22 cellular contexts compared by ENCODE assay signal in genomic region chr5:147179555-147180147, GRCh38. TPM values are rescaled to one million over a fixed set of nuclear protein-coding genes. Genes with fewer than 3 reads are reported as not detected.
DNase-seq lines count a peak whose midpoint lies in the region; ATAC-seq, FAIRE-seq and TF ChIP-seq lines count a peak whose summit lies in the region.
"Had no signal": no experiment of that assay in that cellular context is flagged by ENCODE, and none has a peak within 500 bp of the region (broad histone marks: within the 10 kb centered on the region; RNA-seq: fewer than 3 reads in every experiment).

No MANE protein-coding gene starts in this region.

- H3K4me2 ChIP-seq in astrocyte (ENCODE audit: low read length): no peak overlapping the region
- H3K4me2 ChIP-seq in neural cell (ENCODE audit: low read length): peak overlapping the region; percentile 49

- peak overlapping the region; percentile 35 for H3K27ac Mint-ChIP-seq in astrocyte (ENCODE audit: unreplicated experiment)
- H3K27ac Mint-ChIP-seq in activated naive CD4-positive, alpha-beta T cell treated with anti-CD3 and anti-CD28 coated beads, Interleukin-2, amount 50 U/mL, for 72 hours: no peak overlapping the region
- H3K27ac Mint-ChIP-seq: CD4-positive, CD25-positive, alpha-beta regulatory T cell; CD8-positive, alpha-beta memory T cell; HFFc6 had no signal

- H3K27me3 Mint-ChIP-seq in astrocyte (ENCODE audit: low read depth, unreplicated experiment): no peaks in the 10 kb centered on the region

- no peak overlapping the region for H3K9ac ChIP-seq in astrocyte (ENCODE audit: low read length)
- no peak overlapping the region for H3K9ac ChIP-seq in neural cell (ENCODE audit: low read length)
- H3K9ac ChIP-seq: GM23248 had no signal

- peaks cover 2% of the 10 kb centered on the region for H3K9me3 Mint-ChIP-seq in astrocyte (ENCODE audit: unreplicated experiment)
- H3K9me3 Mint-ChIP-seq in activated naive CD4-positive, alpha-beta T cell treated with anti-CD3 and anti-CD28 coated beads, Interleukin-2, amount 50 U/mL, for 72 hours: no peaks in the 10 kb centered on the region
- H3K9me3 Mint-ChIP-seq: HFFc6 had no signal

- no peaks in the 10 kb centered on the region for H3K9me2 ChIP-seq in neural cell (ENCODE audit: insufficient read depth, low read length)

- no peak overlapping the region for H3K4me3 ChIP-seq in astrocyte (ENCODE audit: insufficient read depth, low read depth, low read length)
- H3K4me3 ChIP-seq in neural cell (ENCODE audit: low read length): no peak overlapping the region
- no peak overlapping the region for H3K4me3 ChIP-seq in gastroesophageal sphincter
- H3K4me3 ChIP-seq: GM23248 had no signal

- H3K79me2 ChIP-seq in astrocyte (ENCODE audit: insufficient read depth, low read length) (no peaks in the 10 kb centered on the region), neural cell (replicated peaks; ENCODE audit: insufficient read depth, low read length) (no peaks in the 10 kb centered on the region)

- DNase-seq in astrocyte (ENCODE audit: low read depth): no peak
- peak; percentile 10 for DNase-seq in fibroblast of gingiva (ENCODE audit: low read depth)
- DNase-seq in activated naive CD4-positive, alpha-beta T cell treated with anti-CD3 and anti-CD28 coated beads, Interleukin-2, amount 50 U/mL, for 72 hours (ENCODE audit: low spot score in 2 of 2): no peak
- no peak for DNase-seq in DMS 273 (lab: John Stamatoyannopoulos, UW; ENCODE audit: unreplicated experiment)
- DNase-seq in stimulated activated naive CD8-positive, alpha-beta T cell treated with anti-CD3 and anti-CD28 coated beads, Interleukin-15, Interleukin-2, amounts not matched to agents 100 U/mL and 50 U/mL, for 24 hours: no peak
- DNase-seq: ACHN; BE2C; C1 segment of cervical spinal cord; CD4-positive, CD25-positive, alpha-beta regulatory T cell; CD8-positive, alpha-beta memory T cell; COR-L47; GM23248; H7; HFFc6 had no signal

- TF ChIP-seq POLR2A in gastroesophageal sphincter (IDR thresholded peaks at IDR 0.05): no peak

- no peak overlapping the region for H3K4me3 Mint-ChIP-seq in astrocyte (ENCODE audit: unreplicated experiment)
- H3K4me3 Mint-ChIP-seq: CD4-positive, CD25-positive, alpha-beta regulatory T cell; CD8-positive, alpha-beta memory T cell; HFFc6 had no signal

- H3F3A ChIP-seq in neural cell (ENCODE audit: insufficient read depth, low read length, poor library complexity, severe bottlenecking): no peaks in the 10 kb centered on the region

- WGBS in gastroesophageal sphincter (ENCODE audit: low coverage in 1 of 2), 2 donors: 17 to 26% methylated on average over 3 of the region's 3 CpGs

- H4K20me1 ChIP-seq in astrocyte (ENCODE audit: insufficient read depth, low read length) (no peaks in the 10 kb centered on the region), neural cell (ENCODE audit: insufficient read depth) (no peaks in the 10 kb centered on the region)

- H3K4me1 ChIP-seq in astrocyte (ENCODE audit: insufficient read depth, low read length) (peaks cover 22% of the 10 kb centered on the region), gastroesophageal sphincter (no peaks in the 10 kb centered on the region)
- H3K4me1 ChIP-seq: BE2C had no signal

- H3K9me3 ChIP-seq in astrocyte (ENCODE audit: insufficient read depth, low read depth, low read length): no peaks in the 10 kb centered on the region
- no peaks in the 10 kb centered on the region for H3K9me3 ChIP-seq in neural cell (ENCODE audit: low read length)
- no peaks in the 10 kb centered on the region for H3K9me3 ChIP-seq in gastroesophageal sphincter
- H3K9me3 ChIP-seq: BE2C had no signal

- H3K36me3 Mint-ChIP-seq in astrocyte (ENCODE audit: low read depth, unreplicated experiment): no peaks in the 10 kb centered on the region
- H3K36me3 Mint-ChIP-seq in activated naive CD4-positive, alpha-beta T cell treated with anti-CD3 and anti-CD28 coated beads, Interleukin-2, amount 50 U/mL, for 72 hours: no peaks in the 10 kb centered on the region
- H3K36me3 Mint-ChIP-seq: CD4-positive, CD25-positive, alpha-beta regulatory T cell; CD8-positive, alpha-beta memory T cell had no signal

- TF ChIP-seq CTCF in astrocyte (IDR thresholded peaks at IDR 0.05; ENCODE audit: insufficient read depth, low read depth, low read length) (no peak), neural cell (IDR thresholded peaks at IDR 0.05; ENCODE audit: poor library complexity, severe bottlenecking) (no peak), gastroesophageal sphincter (IDR thresholded peaks at IDR 0.05) (no peak)

- H3K36me3 ChIP-seq in astrocyte (ENCODE audit: insufficient read depth, low read length): no peaks in the 10 kb centered on the region
- H3K36me3 ChIP-seq in neural cell (ENCODE audit: insufficient read depth, low read length): no peaks in the 10 kb centered on the region
- H3K36me3 ChIP-seq in gastroesophageal sphincter: no peaks in the 10 kb centered on the region
- H3K36me3 ChIP-seq: BE2C had no signal

- TF ChIP-seq RAD21 in neural cell (conservative IDR thresholded peaks at IDR 0.05): no peak

- H3K27me3 ChIP-seq in astrocyte (ENCODE audit: insufficient read depth, low read length) (no peaks in the 10 kb centered on the region), neural cell (ENCODE audit: insufficient read depth, low read depth, low read length) (no peaks in the 10 kb centered on the region), gastroesophageal sphincter (no peaks in the 10 kb centered on the region)
- H3K27me3 ChIP-seq: BE2C had no signal

- H2AFZ ChIP-seq in astrocyte (ENCODE audit: low read depth, low read length) (no peak overlapping the region), neural cell (ENCODE audit: low read depth, low read length) (no peak overlapping the region)
- H2AFZ ChIP-seq: GM23248 had no signal

- H3K4me1 Mint-ChIP-seq in astrocyte (ENCODE audit: low read depth, unreplicated experiment): peaks cover 36% of the 10 kb centered on the region
- H3K4me1 Mint-ChIP-seq: CD4-positive, CD25-positive, alpha-beta regulatory T cell; CD8-positive, alpha-beta memory T cell had no signal

- no peak for ATAC-seq in activated naive CD4-positive, alpha-beta T cell treated with anti-CD3 and anti-CD28 coated beads, Interleukin-2, amount 50 U/mL, for 72 hours
- ATAC-seq in gastroesophageal sphincter: no peak
- ATAC-seq in stimulated activated naive CD8-positive, alpha-beta T cell treated with anti-CD3 and anti-CD28 coated beads, Interleukin-15, Interleukin-2, amounts not matched to agents 100 U/mL and 50 U/mL, for 24 hours: no peak
- ATAC-seq: HCT116 had no signal

- FAIRE-seq in astrocyte (lab: Jason Lieb, UNC): no peak
- FAIRE-seq: A204.1, G401.6, GM12892, GM18507 had no signal

- TF ChIP-seq EP300 in neural cell (conservative IDR thresholded peaks at IDR 0.05; ENCODE audit: poor library complexity, severe bottlenecking) (peak; percentile 95), gastroesophageal sphincter (IDR thresholded peaks at IDR 0.05) (no peak)

- H3K27ac ChIP-seq in astrocyte (ENCODE audit: low read depth, low read length): no peak overlapping the region
- H3K27ac ChIP-seq in neural cell (ENCODE audit: low read length): no peak overlapping the region
- H3K27ac ChIP-seq in gastroesophageal sphincter: no peak overlapping the region
- H3K27ac ChIP-seq: GM23248, HL-60 had no signal

TF ChIP-seq in neural cell, 6 proteins besides CTCF, POLR2A, EP300 and RAD21:
- TF ChIP-seq MXI1 (conservative IDR thresholded peaks at IDR 0.05; ENCODE audit: poor library complexity, severe bottlenecking) (no peak), SMC3 (conservative IDR thresholded peaks at IDR 0.05; ENCODE audit: poor library complexity) (no peak), POLR2AphosphoS5 (IDR thresholded peaks at IDR 0.05) (peak; percentile 79), REST (IDR thresholded peaks at IDR 0.05; ENCODE audit: borderline replicate concordance) (no peak)

RNA-seq across cellular contexts. Expression of gene STK32A, which starts 55.2 kb away (rescaled TPM):
- 0.25 and 0.34 TPM in 2 replicates for total RNA-seq in astrocyte
- polyA plus RNA-seq in neural cell: 22.4 and 23.1 TPM in 2 replicates
- polyA minus RNA-seq in neural cell: 42.1 and 49.5 TPM in 2 replicates
- total RNA-seq in activated naive CD4-positive, alpha-beta T cell treated with anti-CD3 and anti-CD28 coated beads, Interleukin-2, amount 50 U/mL, for 72 hours: not detected
- total RNA-seq in gastroesophageal sphincter: 1 to 10 TPM in 3 of 4 donors, under 1 TPM in 1; 0.77 to 3.7 (median 2.4) TPM
- total RNA-seq: CD4-positive, CD25-positive, alpha-beta regulatory T cell; CD8-positive, alpha-beta memory T cell had no signal
- polyA plus RNA-seq: CD4-positive, CD25-positive, alpha-beta regulatory T cell; CD8-positive, alpha-beta memory T cell had no signal
